ENCODE assay signal across 26 cellular contexts in the genomic region with DNA sequence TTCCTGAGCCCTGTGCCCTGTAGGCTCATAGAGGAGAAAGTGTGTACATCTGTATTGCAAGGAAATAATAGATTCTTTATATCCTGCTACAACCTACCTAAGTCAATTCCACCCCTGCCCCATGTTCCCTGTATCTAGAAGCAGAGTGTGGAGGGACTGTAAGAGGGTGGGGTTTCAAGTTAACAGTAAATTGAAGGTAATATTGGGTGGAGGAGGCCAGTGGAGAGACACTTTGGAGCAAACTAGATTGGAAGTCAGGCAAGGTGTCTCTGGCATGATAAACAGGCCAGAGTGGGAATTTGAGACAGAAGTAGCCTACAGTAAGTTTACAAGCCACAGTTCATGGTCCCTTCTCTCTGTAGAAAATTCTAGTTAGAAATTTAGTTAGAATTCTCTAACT. TPM values are rescaled to one million over a fixed set of nuclear protein-coding genes. Genes with fewer than 3 reads are reported as not detected.
DNase-seq lines count a peak whose midpoint lies in the region; ATAC-seq, FAIRE-seq and TF ChIP-seq lines count a peak whose summit lies in the region.
"Had no signal": no experiment of that assay in that cellular context is flagged by ENCODE, and none has a peak within 500 bp of the region (broad histone marks: within the 10 kb centered on the region; RNA-seq: fewer than 3 reads in every experiment).

No MANE protein-coding gene starts in this region.

- H2AFZ ChIP-seq in Loucy (ENCODE audit: low read length) (peak overlapping the region; percentile 69), K562 (ENCODE audit: low read depth, low read length) (peak overlapping the region; percentile 1; the same call in 1 of the 2 replicates)

- H3F3A ChIP-seq in Loucy (ENCODE audit: low read depth), result peaks cover 10% of the 10 kb centered on the region

- H3K9ac ChIP-seq in Loucy (ENCODE audit: low read depth, low read length, poor library complexity, severe bottlenecking) (peak overlapping the region; percentile 76), K562 (ENCODE audit: insufficient read depth in 1 of 2, low read depth in 2 of 2, low read length in 2 of 2) (peak overlapping the region in 1 of 2 experiments; percentile 84; a peak in 2 of 4 replicates)
- H3K9ac ChIP-seq: BLaER1 had no signal

- no peaks in the 10 kb centered on the region for H3K36me3 ChIP-seq in CD8-positive, alpha-beta memory T cell (ENCODE audit: insufficient read depth, low read length)
- H3K36me3 ChIP-seq in Loucy (ENCODE audit: insufficient read depth, low read length) (no peaks in the 10 kb centered on the region), K562 (ENCODE audit: control insufficient read depth, insufficient read depth, low read length) (peaks cover 13% of the 10 kb centered on the region)
- H3K36me3 ChIP-seq: BLaER1 had no signal

- no peak for DNase-seq in CD8-positive, alpha-beta memory T cell
- DNase-seq in OCI-M2 (lab: John Stamatoyannopoulos, UW; ENCODE audit: unreplicated experiment), result peak; percentile 30
- peak; percentile 37 to 91 (median 58) for DNase-seq in K562 (ENCODE audit: extremely low read depth in 1 of 4, low spot score in 3 of 4)
- DNase-seq in activated T-cell treated with anti-CD3 and anti-CD28 coated beads, Interleukin-2, amount 50 U/mL, for 4 hours, result no peak
- no peak for DNase-seq in SIG-M5 (lab: John Stamatoyannopoulos, UW)
- no peak for DNase-seq in islet precursor cell
- DNase-seq: Calu3; CD4-positive, CD25-positive, alpha-beta regulatory T cell; COR-L47; DMS53; DMS79 treated with DMSO at 0.1 percent for 48 hours; GF-D8; GOT3; H7; HCEC 1CT had no signal

- H3K4me1 ChIP-seq in CD8-positive, alpha-beta memory T cell (ENCODE audit: insufficient read depth, low read length), result peaks cover 28% of the 10 kb centered on the region
- H3K4me1 ChIP-seq in Loucy (ENCODE audit: insufficient read depth, low read length, poor library complexity, severe bottlenecking), result peaks cover 83% of the 10 kb centered on the region
- H3K4me1 ChIP-seq in K562 (replicated peaks in 1 of 2; ENCODE audit: control insufficient read depth in 2 of 2, insufficient read depth in 2 of 2, low read length in 2 of 2), result peaks cover 35 to 73% of the 10 kb centered on the region in 2 experiments; a peak in 4 of 5 replicates

- TF ChIP-seq EP300 in K562 (IDR thresholded peaks at IDR 0.05; ENCODE audit: low read length), result peak; percentile 89

- no peak overlapping the region for H3K4me3 ChIP-seq in CD8-positive, alpha-beta memory T cell (ENCODE audit: low read length)
- H3K4me3 ChIP-seq in Loucy (ENCODE audit: low read length, poor library complexity, severe bottlenecking), result no peak overlapping the region
- peak overlapping the region; percentile 1; the same call in 1 of the 2 replicates for H3K4me3 ChIP-seq in K562
- H3K4me3 ChIP-seq: BLaER1 had no signal

- peak overlapping the region; percentile 49 for H3K27ac ChIP-seq in CD8-positive, alpha-beta memory T cell (ENCODE audit: low read depth, low read length)
- peak overlapping the region; percentile 79 for H3K27ac ChIP-seq in K562 (ENCODE audit: extremely low read depth, low read depth, low read length)
- H3K27ac ChIP-seq: 22Rv1, BLaER1, C4-2B had no signal

- no peak for TF ChIP-seq CTCF in Loucy (conservative IDR thresholded peaks at IDR 0.05; ENCODE audit: low read length)
- no peak for TF ChIP-seq CTCF in K562 (IDR thresholded peaks at IDR 0.05 in 2 of 3, conservative IDR thresholded peaks at IDR 0.05 in 1 of 3; ENCODE audit: insufficient read depth in 2 of 3, low read depth in 1 of 3, low read length in 3 of 3)

- peak overlapping the region in 1 of 8 donors; percentile 6 for H3K27ac Mint-ChIP-seq in CD8-positive, alpha-beta memory T cell
- H3K27ac Mint-ChIP-seq: B cell; CD4-positive, CD25-positive, alpha-beta regulatory T cell had no signal

- H4K20me1 ChIP-seq in Loucy (ENCODE audit: insufficient read depth, low read length, poor library complexity, severe bottlenecking), result no peaks in the 10 kb centered on the region
- no peaks in the 10 kb centered on the region for H4K20me1 ChIP-seq in K562 (replicated peaks; ENCODE audit: control insufficient read depth, insufficient read depth, low read length)
- H4K20me1 ChIP-seq: BLaER1 had no signal

- H3K9me1 ChIP-seq in K562 (ENCODE audit: control insufficient read depth, insufficient read depth, low read length), result no peaks in the 10 kb centered on the region

- H3K27me3 ChIP-seq in CD8-positive, alpha-beta memory T cell (ENCODE audit: insufficient read depth, low read length, poor library complexity, severe bottlenecking), result no peaks in the 10 kb centered on the region
- H3K27me3 ChIP-seq in Loucy (ENCODE audit: insufficient read depth, low read length, poor library complexity, severe bottlenecking), result no peaks in the 10 kb centered on the region
- H3K27me3 ChIP-seq in K562 (ENCODE audit: control insufficient read depth in 2 of 2, insufficient read depth in 2 of 2, low read length in 2 of 2), result no peaks in the 10 kb centered on the region
- H3K27me3 ChIP-seq: BLaER1 had no signal

- intact Hi-C loops in K562 (cut with micrococcal nuclease), result loop anchor here (2.0 to 5.0 kb wide), 2 partner anchors 15 to 242 kb away; no protein-coding TSS in a partner anchor

- no peak; the same call in 1 of the 2 replicates for TF ChIP-seq POLR2A in K562 (conservative IDR thresholded peaks at IDR 0.05)

- H3K9me2 ChIP-seq in Loucy (replicated peaks; ENCODE audit: low read depth, low read length), result no peaks in the 10 kb centered on the region

- H3K36me3 Mint-ChIP-seq in CD8-positive, alpha-beta memory T cell, result peaks cover 0 to 2% (median 0%) of the 10 kb centered on the region in 3 donors
- H3K36me3 Mint-ChIP-seq in activated T-cell treated with anti-CD3 and anti-CD28 coated beads, Interleukin-2, amount 50 U/mL, for 4 hours (ENCODE audit: insufficient read depth), result no peaks in the 10 kb centered on the region
- H3K36me3 Mint-ChIP-seq: CD4-positive, CD25-positive, alpha-beta regulatory T cell had no signal

- ATAC-seq in K562 (peak; percentile 64), HG03135 (IDR thresholded peaks at IDR 0.05; ENCODE audit: unreplicated experiment) (no peak)
- ATAC-seq in activated T-cell treated with anti-CD3 and anti-CD28 coated beads, Interleukin-2, amount 50 U/mL, for 4 hours, result no peak

- POLR2A ChIA-PET in CD8-positive, alpha-beta memory T cell (lab: Charles Lee), result no interaction called here
- POLR2A ChIA-PET in K562 (lab: Yijun Ruan, JAX), result interaction anchor here (0.5 to 4.6 kb wide), 6 partner anchors 11 to 143 kb away, joined by 3 to 33 read pairs (median 3); a partner anchor contains a TSS

- peaks cover 27% of the 10 kb centered on the region for H3K79me2 ChIP-seq in Loucy (ENCODE audit: insufficient read depth, low read length)
- peaks cover 70% of the 10 kb centered on the region for H3K79me2 ChIP-seq in K562 (ENCODE audit: control insufficient read depth, insufficient read depth, low read length)

- H3K9me3 Mint-ChIP-seq in CD8-positive, alpha-beta memory T cell, result no peaks in the 10 kb centered on the region
- H3K9me3 Mint-ChIP-seq in activated T-cell treated with anti-CD3 and anti-CD28 coated beads, Interleukin-2, amount 50 U/mL, for 4 hours, result no peaks in the 10 kb centered on the region

- in situ Hi-C loops in K562 (cut with MboI), result no loop called here

- no peak for TF ChIP-seq RAD21 in K562 (CRISPR knock-in tag; conservative IDR thresholded peaks at IDR 0.05 in 1 of 2, IDR thresholded peaks at IDR 0.05 in 1 of 2)

- CTCF ChIA-PET in CD8-positive, alpha-beta memory T cell (lab: Charles Lee), result interaction anchor here (1.0 kb wide), 1 partner anchor 17 kb away, joined by 3 read pairs; a partner anchor contains a TSS
- CTCF ChIA-PET in K562 (lab: Yijun Ruan, JAX; ENCODE audit: low intra/inter-chr PET ratio), result no interaction called here

- H3K4me1 Mint-ChIP-seq in CD8-positive, alpha-beta memory T cell, result peaks cover 17 to 25% (median 24%) of the 10 kb centered on the region in 3 donors
- peaks cover 18% of the 10 kb centered on the region for H3K4me1 Mint-ChIP-seq in activated T-cell treated with anti-CD3 and anti-CD28 coated beads, Interleukin-2, amount 50 U/mL, for 4 hours (ENCODE audit: low read depth)

- H3K27me3 Mint-ChIP-seq in CD8-positive, alpha-beta memory T cell, result no peaks in the 10 kb centered on the region
- no peaks in the 10 kb centered on the region for H3K27me3 Mint-ChIP-seq in activated T-cell treated with anti-CD3 and anti-CD28 coated beads, Interleukin-2, amount 50 U/mL, for 4 hours (ENCODE audit: low read depth)

- no peaks in the 10 kb centered on the region for H3K9me3 ChIP-seq in CD8-positive, alpha-beta memory T cell (ENCODE audit: low read length)
- H3K9me3 ChIP-seq in Loucy (ENCODE audit: insufficient read depth, low read depth, low read length) (no peaks in the 10 kb centered on the region), K562 (replicated peaks; ENCODE audit: control insufficient read depth, insufficient read depth, low read depth, low read length) (no peaks in the 10 kb centered on the region)
- H3K9me3 ChIP-seq: BLaER1 had no signal

- H3K4me2 ChIP-seq in Loucy (ENCODE audit: low read depth, low read length, poor library complexity, severe bottlenecking), result peak overlapping the region; percentile 96
- peak overlapping the region; percentile 59 for H3K4me2 ChIP-seq in K562 (ENCODE audit: insufficient read depth, low read length)
- H3K4me2 ChIP-seq: BLaER1 had no signal

- BruUV-seq in K562 (replicated peaks; lab: Mats Ljungman, UMichigan), result no TSS peak

- peak; percentile 89 for FAIRE-seq in K562 (lab: Jason Lieb, UNC)
- FAIRE-seq: A204.1, GM12891, GM18507 had no signal

- H3K4me3 Mint-ChIP-seq in CD8-positive, alpha-beta memory T cell, result no peak overlapping the region
- no peak overlapping the region for H3K4me3 Mint-ChIP-seq in activated T-cell treated with anti-CD3 and anti-CD28 coated beads, Interleukin-2, amount 50 U/mL, for 4 hours
- H3K4me3 Mint-ChIP-seq: B cell; CD4-positive, CD25-positive, alpha-beta regulatory T cell had no signal

RNA-seq across cellular contexts. Expression of a gene that starts 2.3 kb away (rescaled TPM):
- under 1 TPM; 0.31 to 0.66 TPM for total RNA-seq in CD8-positive, alpha-beta memory T cell
- 2.8 TPM for polyA plus RNA-seq in CD8-positive, alpha-beta memory T cell
- 11.3 and 87.8 TPM in 2 replicates for total RNA-seq in K562 (2011; cell fraction: chromatin; rRNA removed; ENCODE audit: low replicate concordance)
- 10.7 and 21.2 TPM in 2 replicates for total RNA-seq in K562 (2011; cell fraction: nucleolus; rRNA removed)
- 28.6 and 33.8 TPM in 2 replicates for total RNA-seq in K562 (2011; cell fraction: nucleoplasm; rRNA removed)
- total RNA-seq in K562 (2014; rRNA removed) (107 and 116 TPM in 2 replicates), K562 (2014; rRNA removed; fragmentation: Illumina TruSeq; extraction: Trizol) (182 and 209 TPM in 2 replicates), K562 (2015; rRNA removed; fragmentation: Illumina TruSeq; extraction: Trizol) (54.3 and 56.3 TPM in 2 replicates), K562 (2021) (101 and 104 TPM in 2 replicates)
- polyA plus RNA-seq in K562 (2011; rRNA removed) (104 and 197 TPM in 2 replicates), K562 (2014; fragmentation: Illumina TruSeq; extraction: Trizol) (183 and 258 TPM in 2 replicates), K562 (2014; fragmentation: Nextera tagmentation; extraction: Ambion mirVana) (100 to 1,000 TPM; 110 to 156 TPM), K562 (2014; rRNA removed) (124 and 137 TPM in 2 replicates)
- 25.0 and 35.1 TPM in 2 replicates for polyA plus RNA-seq in K562 (2011; cell fraction: cytosol; rRNA removed)
- 20.7 and 23.5 TPM in 2 replicates for polyA plus RNA-seq in K562 (2011; cell fraction: nucleus; rRNA removed)
- 22.3 and 42.9 TPM in 2 replicates for polyA plus RNA-seq in K562 (2012)
- 106 and 117 TPM in 2 replicates for polyA minus RNA-seq in K562 (2011; rRNA and poly(A)+ RNA removed)
- polyA minus RNA-seq in K562 (2011; cell fraction: cytosol; rRNA and poly(A)+ RNA removed), result 22.3 and 41.9 TPM in 2 replicates
- 10.1 and 16.6 TPM in 2 replicates for polyA minus RNA-seq in K562 (2011; cell fraction: nucleus; rRNA and poly(A)+ RNA removed)
- total RNA-seq in activated T-cell treated with anti-CD3 and anti-CD28 coated beads, Interleukin-2, amount 50 U/mL, for 4 hours, result under 1 TPM; 0.46 to 0.61 (median 0.46) TPM
- total RNA-seq: B cell, Calu3, G401, H7 had no signal
- polyA plus RNA-seq: AG04450 had no signal

RNA-seq across cellular contexts. Expression of a gene that starts 17.9 kb away (rescaled TPM):
- total RNA-seq in CD8-positive, alpha-beta memory T cell, result 10 to 100 TPM; 19.1 to 19.2 TPM
- 19.6 TPM for polyA plus RNA-seq in CD8-positive, alpha-beta memory T cell
- total RNA-seq in K562 (2011; cell fraction: chromatin; rRNA removed; ENCODE audit: low replicate concordance), result 9.3 and 20.1 TPM in 2 replicates
- total RNA-seq in K562 (2011; cell fraction: nucleolus; rRNA removed), result 6.6 and 6.7 TPM in 2 replicates
- 8.8 and 9.2 TPM in 2 replicates for total RNA-seq in K562 (2011; cell fraction: nucleoplasm; rRNA removed)
- total RNA-seq in K562 (2014; rRNA removed) (16.2 and 16.7 TPM in 2 replicates), K562 (2014; rRNA removed; fragmentation: Illumina TruSeq; extraction: Trizol) (16.2 and 18.4 TPM in 2 replicates), K562 (2015; rRNA removed; fragmentation: Illumina TruSeq; extraction: Trizol) (22.4 and 22.9 TPM in 2 replicates), K562 (2021) (12.2 and 12.5 TPM in 2 replicates)
- polyA plus RNA-seq in K562 (2011; rRNA removed) (14.2 and 16.3 TPM in 2 replicates), K562 (2014; fragmentation: Illumina TruSeq; extraction: Trizol) (17.2 and 20.0 TPM in 2 replicates), K562 (2014; fragmentation: Nextera tagmentation; extraction: Ambion mirVana) (10 to 100 TPM in 1 of 2 experiments, 1 to 10 TPM in 1; 5.6 to 12.8 TPM), K562 (2014; rRNA removed) (17.2 and 18.4 TPM in 2 replicates)
- polyA plus RNA-seq in K562 (2011; cell fraction: cytosol; rRNA removed), result 8.2 and 12.4 TPM in 2 replicates
- 10.3 and 14.4 TPM in 2 replicates for polyA plus RNA-seq in K562 (2011; cell fraction: nucleus; rRNA removed)
- 8.9 and 10.4 TPM in 2 replicates for polyA plus RNA-seq in K562 (2012)
- polyA minus RNA-seq in K562 (2011; rRNA and poly(A)+ RNA removed), result 23.2 and 23.8 TPM in 2 replicates
- 5.8 and 8.6 TPM in 2 replicates for polyA minus RNA-seq in K562 (2011; cell fraction: cytosol; rRNA and poly(A)+ RNA removed)
- 5.1 and 8.1 TPM in 2 replicates for polyA minus RNA-seq in K562 (2011; cell fraction: nucleus; rRNA and poly(A)+ RNA removed)
- 10 to 100 TPM; 12.3 to 16.9 (median 16.0) TPM for total RNA-seq in activated T-cell treated with anti-CD3 and anti-CD28 coated beads, Interleukin-2, amount 50 U/mL, for 4 hours

RNA-seq across cellular contexts. Expression of a gene that starts 42.9 kb away (rescaled TPM):
- 100 to 1,000 TPM; 331 to 341 TPM for total RNA-seq in CD8-positive, alpha-beta memory T cell
- 91.0 TPM for polyA plus RNA-seq in CD8-positive, alpha-beta memory T cell
- total RNA-seq in K562 (2011; cell fraction: chromatin; rRNA removed; ENCODE audit: low replicate concordance), result 103 and 181 TPM in 2 replicates
- total RNA-seq in K562 (2011; cell fraction: nucleolus; rRNA removed), result 53.9 and 79.2 TPM in 2 replicates
- total RNA-seq in K562 (2011; cell fraction: nucleoplasm; rRNA removed), result 96.2 and 106 TPM in 2 replicates
- total RNA-seq in K562 (2014; rRNA removed), result 90.3 and 90.7 TPM in 2 replicates
- total RNA-seq in K562 (2014; rRNA removed; fragmentation: Illumina TruSeq; extraction: Trizol), result 80.3 and 96.1 TPM in 2 replicates
- total RNA-seq in K562 (2015; rRNA removed; fragmentation: Illumina TruSeq; extraction: Trizol), result 68.9 and 78.4 TPM in 2 replicates
- total RNA-seq in K562 (2021), result 384 and 454 TPM in 2 replicates
- 135 and 147 TPM in 2 replicates for polyA plus RNA-seq in K562 (2011; rRNA removed)
- polyA plus RNA-seq in K562 (2011; cell fraction: cytosol; rRNA removed), result 19.4 and 46.5 TPM in 2 replicates
- polyA plus RNA-seq in K562 (2011; cell fraction: nucleus; rRNA removed), result 41.5 and 53.7 TPM in 2 replicates
- polyA plus RNA-seq in K562 (2012), result 595 and 725 TPM in 2 replicates
- polyA plus RNA-seq in K562 (2014; fragmentation: Illumina TruSeq; extraction: Trizol), result 711 and 815 TPM in 2 replicates
- 100 to 1,000 TPM in 1 of 2 experiments, 10 to 100 TPM in 1; 87.2 to 141 TPM for polyA plus RNA-seq in K562 (2014; fragmentation: Nextera tagmentation; extraction: Ambion mirVana)
- 331 and 380 TPM in 2 replicates for polyA plus RNA-seq in K562 (2014; rRNA removed)
- 117 and 146 TPM in 2 replicates for polyA minus RNA-seq in K562 (2011; rRNA and poly(A)+ RNA removed)
- 105 and 106 TPM in 2 replicates for polyA minus RNA-seq in K562 (2011; cell fraction: cytosol; rRNA and poly(A)+ RNA removed)
- 31.2 and 52.8 TPM in 2 replicates for polyA minus RNA-seq in K562 (2011; cell fraction: nucleus; rRNA and poly(A)+ RNA removed)
- 100 to 1,000 TPM; 307 to 343 (median 326) TPM for total RNA-seq in activated T-cell treated with anti-CD3 and anti-CD28 coated beads, Interleukin-2, amount 50 U/mL, for 4 hours

Comparison
In these comparisons a context has a peak if more than half of its experiments do, and no peak if none do; other contexts are left out.
1. DNase-seq: peak in OCI-M2 (single experiment) and K562 (4 of 4); none in CD8-positive, alpha-beta memory T cell (0 of 5), activated T-cell treated with anti-CD3 and anti-CD28 coated beads, Interleukin-2, amount 50 U/mL, for 4 hours (single experiment), SIG-M5 (single experiment) and islet precursor cell (single experiment).
2. RNA of a gene that starts 2.3 kb away (total RNA-seq): 10.7 to 209 TPM in K562; 0.31 to 0.66 TPM in CD8-positive, alpha-beta memory T cell and 0.46 to 0.61 TPM in activated T-cell treated with anti-CD3 and anti-CD28 coated beads, Interleukin-2, amount 50 U/mL, for 4 hours; every median in the first group is over 4 times any median in the second.